Comparison of ENCODE assay signal across 16 cellular contexts in the genomic region with DNA sequence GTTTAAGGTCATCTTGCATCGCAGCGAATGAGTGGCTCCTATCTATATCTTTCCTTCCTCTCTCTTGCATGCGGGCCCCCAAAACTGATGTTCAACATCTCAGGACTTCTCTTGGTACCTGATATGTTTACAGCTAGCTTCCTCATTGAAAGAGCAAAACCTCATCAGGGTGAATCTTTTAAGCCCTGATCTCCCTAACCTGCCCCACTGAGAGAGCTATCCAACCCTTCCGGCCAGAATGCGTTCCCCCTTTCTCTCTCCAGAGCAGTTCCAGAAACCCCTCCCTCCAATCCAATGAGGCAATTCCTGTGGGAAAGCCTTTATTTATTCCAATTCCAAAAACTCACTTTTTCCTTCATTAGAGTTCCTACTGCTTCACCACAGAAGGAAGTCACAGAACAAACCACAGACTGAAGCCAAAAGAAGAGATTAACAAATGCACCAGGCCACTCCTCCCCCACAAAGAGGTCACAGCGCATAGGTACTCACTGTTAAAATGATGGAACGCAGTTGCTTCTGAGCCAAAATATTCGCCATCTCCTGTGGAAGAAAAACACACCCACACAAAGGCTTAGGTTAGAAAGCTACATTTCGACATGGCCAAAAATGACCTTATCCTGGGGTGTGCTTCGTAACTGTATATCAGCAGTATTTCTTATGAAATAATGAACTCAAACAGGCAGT.
DNase-seq lines count a peak whose midpoint lies in the region; ATAC-seq, FAIRE-seq and TF ChIP-seq lines count a peak whose summit lies in the region.
"Had no signal": no experiment of that assay in that cellular context is flagged by ENCODE, and none has a peak within 500 bp of the region (broad histone marks: within the 10 kb centered on the region; RNA-seq: fewer than 3 reads in every experiment).

No MANE protein-coding gene starts in this region.

- ATAC-seq in heart right ventricle, result peak in 7 of 8 donors; percentile 22 to 77 (median 67)
- ATAC-seq in pancreas, result peak in 3 of 4 donors; percentile 15 to 56 (median 28)
- no peak for ATAC-seq in HG03045 (IDR thresholded peaks at IDR 0.05; ENCODE audit: unreplicated experiment)
- ATAC-seq: psoas muscle had no signal

- CTCF ChIA-PET in activated CD4-positive, alpha-beta memory T cell treated with anti-CD3 and anti-CD28 coated beads, Interleukin-2, amount 10 ng/mL, durations not matched to agents 7 days and 5 days (lab: Charles Lee), result interaction anchor here (0.7 kb wide), 1 partner anchor 281 kb away, joined by 3 read pairs; no protein-coding TSS in a partner anchor

- no peaks in the 10 kb centered on the region for H3K9me3 ChIP-seq in heart right ventricle
- H3K9me3 ChIP-seq in pancreas, result no peaks in the 10 kb centered on the region
- H3K9me3 ChIP-seq in vagina, result no peaks in the 10 kb centered on the region
- H3K9me3 ChIP-seq: psoas muscle had no signal

- no peak for TF ChIP-seq POLR2A in vagina (IDR thresholded peaks at IDR 0.05)

- H3K36me3 Mint-ChIP-seq in activated T-cell treated with anti-CD3 and anti-CD28 coated beads, Interleukin-2, amount 50 U/mL, for 24 hours (ENCODE audit: low read depth), result peaks cover 97% of the 10 kb centered on the region
- H3K36me3 Mint-ChIP-seq in activated CD4-positive, alpha-beta memory T cell treated with anti-CD3 and anti-CD28 coated beads, Interleukin-2, amount 10 ng/mL, durations not matched to agents 7 days and 5 days (ENCODE audit: low read depth), result peaks cover 60% of the 10 kb centered on the region

- WGBS in heart right ventricle, 2 donors, result 61 to 67% methylated on average over 10 of the region's 10 CpGs
- WGBS in pancreas, 2 donors, result 81 to 88% methylated on average over 10 of the region's 10 CpGs

- TF ChIP-seq CTCF in heart right ventricle (IDR thresholded peaks at IDR 0.05), result no peak
- no peak for TF ChIP-seq CTCF in pancreas (IDR thresholded peaks at IDR 0.05)
- TF ChIP-seq CTCF in vagina (IDR thresholded peaks at IDR 0.05), result no peak

- POLR2A ChIA-PET in activated CD4-positive, alpha-beta memory T cell treated with anti-CD3 and anti-CD28 coated beads, Interleukin-2, amount 10 ng/mL, durations not matched to agents 7 days and 5 days (lab: Charles Lee), result no interaction called here

- H3K4me1 Mint-ChIP-seq in activated T-cell treated with anti-CD3 and anti-CD28 coated beads, Interleukin-2, amount 50 U/mL, for 24 hours (ENCODE audit: low read depth), result peaks cover 40% of the 10 kb centered on the region
- H3K4me1 Mint-ChIP-seq in activated CD4-positive, alpha-beta memory T cell treated with anti-CD3 and anti-CD28 coated beads, Interleukin-2, amount 10 ng/mL, durations not matched to agents 7 days and 5 days, result peaks cover 14% of the 10 kb centered on the region

- no peak for DNase-seq in activated T-cell treated with anti-CD3 and anti-CD28 coated beads, Interleukin-2, amount 50 U/mL, for 24 hours
- DNase-seq in activated T-cell treated with anti-CD3 and anti-CD28 coated beads for 4 hours, result no peak
- no peak for DNase-seq in activated CD4-positive, alpha-beta memory T cell treated with anti-CD3 and anti-CD28 coated beads, Interleukin-2, amount 10 ng/mL, durations not matched to agents 7 days and 5 days
- peak in 1 of 2 donors; percentile 39 for DNase-seq in heart right ventricle
- no peak for DNase-seq in pancreas
- no peak for DNase-seq in vagina (ENCODE audit: extremely low spot score in 2 of 2)
- DNase-seq in middle frontal gyrus (ENCODE audit: extremely low spot score, low spot score), result no peak
- DNase-seq: activated naive CD8-positive, alpha-beta T cell treated with anti-CD3 and anti-CD28 coated beads, Interleukin-2, amount 10 ng/mL, durations not matched to agents 7 days and 5 days; NCI-H187 treated with DMSO at 0.1 percent for 48 hours; NCI-H524 treated with DMSO at 0.1 percent for 48 hours; psoas muscle; stimulated activated CD4-positive, alpha-beta T cell treated with anti-CD3 and anti-CD28 coated beads, Interleukin-15, amount 100 ng/mL, for 24 hours had no signal

- peaks cover 0 to 33% (median 0%) of the 10 kb centered on the region in 9 donors for H3K36me3 ChIP-seq in heart right ventricle
- H3K36me3 ChIP-seq in pancreas, result no peaks in the 10 kb centered on the region
- H3K36me3 ChIP-seq in vagina, result no peaks in the 10 kb centered on the region

- no peaks in the 10 kb centered on the region for H3K9me3 Mint-ChIP-seq in activated T-cell treated with anti-CD3 and anti-CD28 coated beads, Interleukin-2, amount 50 U/mL, for 24 hours
- H3K9me3 Mint-ChIP-seq in activated CD4-positive, alpha-beta memory T cell treated with anti-CD3 and anti-CD28 coated beads, Interleukin-2, amount 10 ng/mL, durations not matched to agents 7 days and 5 days, result no peaks in the 10 kb centered on the region
- H3K9me3 Mint-ChIP-seq: activated naive CD8-positive, alpha-beta T cell treated with anti-CD3 and anti-CD28 coated beads, Interleukin-2, amount 10 ng/mL, durations not matched to agents 7 days and 5 days had no signal

- H3K4me3 Mint-ChIP-seq in activated T-cell treated with anti-CD3 and anti-CD28 coated beads, Interleukin-2, amount 50 U/mL, for 24 hours, result no peak overlapping the region
- H3K4me3 Mint-ChIP-seq in activated CD4-positive, alpha-beta memory T cell treated with anti-CD3 and anti-CD28 coated beads, Interleukin-2, amount 10 ng/mL, durations not matched to agents 7 days and 5 days, result no peak overlapping the region
- H3K4me3 Mint-ChIP-seq: activated naive CD8-positive, alpha-beta T cell treated with anti-CD3 and anti-CD28 coated beads, Interleukin-2, amount 10 ng/mL, durations not matched to agents 7 days and 5 days had no signal

- intact Hi-C loops in heart right ventricle (cut with DNase I) (loop anchor here in 4 of 10 donors (10.0 kb wide), 4 partner anchors 49 to 519 kb away; partner anchors contain the start of gene ELMO1 (in 2 of the 4)), pancreas (cut with DNase I) (loop anchor here in 1 of 3 donors (10.0 kb wide), 1 partner anchor 299 kb away; no protein-coding TSS in a partner anchor), vagina (cut with DNase I) (no loop called here)

- no peak overlapping the region for H3K4me3 ChIP-seq in heart right ventricle
- H3K4me3 ChIP-seq in pancreas, result no peak overlapping the region
- H3K4me3 ChIP-seq in vagina, result no peak overlapping the region
- H3K4me3 ChIP-seq: psoas muscle, SK-N-MC had no signal

- H3K27me3 ChIP-seq in heart right ventricle (no peaks in the 10 kb centered on the region), pancreas (no peaks in the 10 kb centered on the region), vagina (no peaks in the 10 kb centered on the region)

- H3K27ac ChIP-seq in heart right ventricle (peak overlapping the region in 6 of 10 donors; percentile 1 to 60 (median 17)), pancreas (no peak overlapping the region), vagina (no peak overlapping the region)
- H3K27ac ChIP-seq: psoas muscle, SK-N-MC had no signal

- peak overlapping the region; percentile 54 for H3K27ac Mint-ChIP-seq in activated T-cell treated with anti-CD3 and anti-CD28 coated beads, Interleukin-2, amount 50 U/mL, for 24 hours
- H3K27ac Mint-ChIP-seq in activated CD4-positive, alpha-beta memory T cell treated with anti-CD3 and anti-CD28 coated beads, Interleukin-2, amount 10 ng/mL, durations not matched to agents 7 days and 5 days, result peak overlapping the region; percentile 23
- H3K27ac Mint-ChIP-seq: activated naive CD8-positive, alpha-beta T cell treated with anti-CD3 and anti-CD28 coated beads, Interleukin-2, amount 10 ng/mL, durations not matched to agents 7 days and 5 days had no signal

- no peak for FAIRE-seq in pancreas (lab: Jason Lieb, UNC)
- FAIRE-seq: endothelial cell of umbilical vein, keratinocyte had no signal

- no peaks in the 10 kb centered on the region for H3K27me3 Mint-ChIP-seq in activated T-cell treated with anti-CD3 and anti-CD28 coated beads, Interleukin-2, amount 50 U/mL, for 24 hours
- no peaks in the 10 kb centered on the region for H3K27me3 Mint-ChIP-seq in activated CD4-positive, alpha-beta memory T cell treated with anti-CD3 and anti-CD28 coated beads, Interleukin-2, amount 10 ng/mL, durations not matched to agents 7 days and 5 days
- H3K27me3 Mint-ChIP-seq: activated naive CD8-positive, alpha-beta T cell treated with anti-CD3 and anti-CD28 coated beads, Interleukin-2, amount 10 ng/mL, durations not matched to agents 7 days and 5 days had no signal

- H3K4me1 ChIP-seq in heart right ventricle, result peaks cover 0 to 64% (median 48%) of the 10 kb centered on the region in 9 donors
- H3K4me1 ChIP-seq in pancreas, result no peaks in the 10 kb centered on the region
- H3K4me1 ChIP-seq in vagina, result peaks cover 7% of the 10 kb centered on the region
- H3K4me1 ChIP-seq: psoas muscle had no signal

Comparison
In these comparisons a context has a peak if more than half of its experiments do, and no peak if none do; other contexts are left out.
1. H3K27ac ChIP-seq: peak in heart right ventricle (6 of 10); none in pancreas (0 of 4) and vagina (single experiment).